In the genomic region with DNA sequence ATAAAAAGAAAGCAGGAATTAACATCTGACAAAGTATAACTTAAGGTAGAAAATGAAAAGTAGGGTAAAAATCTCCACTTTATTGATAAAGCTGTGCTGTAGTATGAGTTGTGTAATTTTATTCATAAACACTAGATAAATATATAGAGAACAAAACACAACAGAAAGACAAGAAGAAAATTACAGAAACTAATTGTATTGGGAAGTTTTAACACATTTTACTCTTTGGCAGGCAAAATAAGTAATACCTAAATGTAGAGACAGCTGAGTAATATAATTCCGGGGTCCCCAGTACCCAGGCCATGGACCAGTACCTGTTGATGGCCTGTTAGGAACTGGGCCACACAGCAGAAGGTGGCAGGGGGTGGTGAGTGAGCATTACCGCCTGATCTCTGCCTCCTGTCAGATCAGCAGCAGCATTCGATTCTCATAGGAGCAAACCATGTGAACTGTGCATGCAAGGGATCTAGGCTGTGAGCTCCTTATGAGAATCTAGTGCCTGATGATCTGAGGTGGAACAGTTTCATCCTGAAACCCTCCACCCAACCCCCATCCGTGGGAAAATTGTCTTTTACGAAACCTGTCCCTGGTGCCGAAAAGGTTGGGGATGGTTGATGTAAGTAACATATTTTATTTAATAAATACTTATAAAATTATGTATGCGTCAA, we compare ENCODE assay signal across 1 cellular context.
A peak's percentile ranks its signal among the peaks of the same experiment; 100 is the strongest.
TF ChIP-seq lines count a peak whose summit lies in the region.

No MANE protein-coding gene starts in this region.

TF ChIP-seq in GM12878, 131 proteins besides CTCF, POLR2A, EP300 and RAD21 (continued from another document and continues in another):
- TF ChIP-seq CUX1 (IDR thresholded peaks at IDR 0.05; ENCODE audit: insufficient replicate concordance, low read depth, low read length) (peak; percentile 91), IKZF2 (IDR thresholded peaks at IDR 0.05) (peak; percentile 80 to 83), SMAD1 (IDR thresholded peaks at IDR 0.05; ENCODE audit: low read depth, partially characterized antibody) (peak; percentile 94), WRNIP1 (IDR thresholded peaks at IDR 0.05; ENCODE audit: borderline replicate concordance, low read depth, low read length) (0 out of 2 replicates have a peak, but pooled peaks have one; percentile 73), MXI1 (IDR thresholded peaks at IDR 0.05; ENCODE audit: low read depth, low read length) (no peak), ZNF622 (IDR thresholded peaks at IDR 0.05) (no peak), TBL1XR1 (IDR thresholded peaks at IDR 0.05; ENCODE audit: low read depth, low read length) (no peak), NBN (IDR thresholded peaks at IDR 0.05) (peak; percentile 80), ATF7 (IDR thresholded peaks at IDR 0.05; ENCODE audit: low read depth) (peak; percentile 56), SUZ12 (IDR thresholded peaks at IDR 0.05; ENCODE audit: unreplicated experiment) (no peak), NR2C1 (IDR thresholded peaks at IDR 0.05) (no peak), ZBTB4 (CRISPR knock-in tag; IDR thresholded peaks at IDR 0.05) (no peak), NFXL1 (IDR thresholded peaks at IDR 0.05; ENCODE audit: borderline replicate concordance) (no peak), RELB (IDR thresholded peaks at IDR 0.05; ENCODE audit: low read depth) (no peak), MLLT1 (IDR thresholded peaks at IDR 0.05) (peak; percentile 98), SMC3 (IDR thresholded peaks at IDR 0.05; ENCODE audit: borderline replicate concordance, low read length) (no peak), RBBP5 (conservative IDR thresholded peaks at IDR 0.05) (no peak), SIX5 (IDR thresholded peaks at IDR 0.05; ENCODE audit: low read depth, low read length, severe bottlenecking) (no peak), YY1 (IDR thresholded peaks at IDR 0.05; ENCODE audit: low read depth, low read length) (peak; percentile 39; the same call in 1 of the 2 replicates), IRF4 (IDR thresholded peaks at IDR 0.05; ENCODE audit: low read depth, low read length) (peak; percentile 79), TAF1 (IDR thresholded peaks at IDR 0.05; ENCODE audit: borderline replicate concordance, low read depth, low read length) (peak; percentile 62; the same call in 1 of the 2 replicates), FOS (IDR thresholded peaks at IDR 0.05; ENCODE audit: borderline replicate concordance, extremely low read depth, insufficient read length) (no peak), CREM (IDR thresholded peaks at IDR 0.05; ENCODE audit: low read depth) (no peak), BACH1 (IDR thresholded peaks at IDR 0.05; ENCODE audit: borderline replicate concordance) (peak; percentile 71), KDM1A (IDR thresholded peaks at IDR 0.05; ENCODE audit: borderline replicate concordance) (no peak), RCOR1 (conservative IDR thresholded peaks at IDR 0.05; ENCODE audit: low read depth, low read length) (no peak), SREBF2 (IDR thresholded peaks at IDR 0.05; ENCODE audit: low read length) (no peak), SMARCA5 (IDR thresholded peaks at IDR 0.05) (peak; percentile 55; the same call in 1 of the 2 replicates), MTA2 (IDR thresholded peaks at IDR 0.05; ENCODE audit: low read depth) (peak; percentile 69; the same call in 1 of the 2 replicates), TCF3 (IDR thresholded peaks at IDR 0.05; ENCODE audit: borderline replicate concordance, insufficient read depth, low read depth, low read length) (no peak), EED (IDR thresholded peaks at IDR 0.05; ENCODE audit: low read depth) (peak; percentile 88)
- TF ChIP-seq, protein P1, sequence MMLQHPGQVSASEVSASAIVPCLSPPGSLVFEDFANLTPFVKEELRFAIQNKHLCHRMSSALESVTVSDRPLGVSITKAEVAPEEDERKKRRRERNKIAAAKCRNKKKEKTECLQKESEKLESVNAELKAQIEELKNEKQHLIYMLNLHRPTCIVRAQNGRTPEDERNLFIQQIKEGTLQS (IDR thresholded peaks at IDR 0.05; ENCODE audit: borderline replicate concordance, extremely low read depth, low read depth, low read length), result no peak
- TF ChIP-seq, protein P2, sequence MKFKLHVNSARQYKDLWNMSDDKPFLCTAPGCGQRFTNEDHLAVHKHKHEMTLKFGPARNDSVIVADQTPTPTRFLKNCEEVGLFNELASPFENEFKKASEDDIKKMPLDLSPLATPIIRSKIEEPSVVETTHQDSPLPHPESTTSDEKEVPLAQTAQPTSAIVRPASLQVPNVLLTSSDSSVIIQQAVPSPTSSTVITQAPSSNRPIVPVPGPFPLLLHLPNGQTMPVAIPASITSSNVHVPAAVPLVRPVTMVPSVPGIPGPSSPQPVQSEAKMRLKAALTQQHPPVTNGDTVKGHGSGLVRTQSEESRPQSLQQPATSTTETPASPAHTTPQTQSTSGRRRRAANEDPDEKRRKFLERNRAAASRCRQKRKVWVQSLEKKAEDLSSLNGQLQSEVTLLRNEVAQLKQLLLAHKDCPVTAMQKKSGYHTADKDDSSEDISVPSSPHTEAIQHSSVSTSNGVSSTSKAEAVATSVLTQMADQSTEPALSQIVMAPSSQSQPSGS (IDR thresholded peaks at IDR 0.05; ENCODE audit: low read length), result peak; percentile 95
- TF ChIP-seq, protein P3, sequence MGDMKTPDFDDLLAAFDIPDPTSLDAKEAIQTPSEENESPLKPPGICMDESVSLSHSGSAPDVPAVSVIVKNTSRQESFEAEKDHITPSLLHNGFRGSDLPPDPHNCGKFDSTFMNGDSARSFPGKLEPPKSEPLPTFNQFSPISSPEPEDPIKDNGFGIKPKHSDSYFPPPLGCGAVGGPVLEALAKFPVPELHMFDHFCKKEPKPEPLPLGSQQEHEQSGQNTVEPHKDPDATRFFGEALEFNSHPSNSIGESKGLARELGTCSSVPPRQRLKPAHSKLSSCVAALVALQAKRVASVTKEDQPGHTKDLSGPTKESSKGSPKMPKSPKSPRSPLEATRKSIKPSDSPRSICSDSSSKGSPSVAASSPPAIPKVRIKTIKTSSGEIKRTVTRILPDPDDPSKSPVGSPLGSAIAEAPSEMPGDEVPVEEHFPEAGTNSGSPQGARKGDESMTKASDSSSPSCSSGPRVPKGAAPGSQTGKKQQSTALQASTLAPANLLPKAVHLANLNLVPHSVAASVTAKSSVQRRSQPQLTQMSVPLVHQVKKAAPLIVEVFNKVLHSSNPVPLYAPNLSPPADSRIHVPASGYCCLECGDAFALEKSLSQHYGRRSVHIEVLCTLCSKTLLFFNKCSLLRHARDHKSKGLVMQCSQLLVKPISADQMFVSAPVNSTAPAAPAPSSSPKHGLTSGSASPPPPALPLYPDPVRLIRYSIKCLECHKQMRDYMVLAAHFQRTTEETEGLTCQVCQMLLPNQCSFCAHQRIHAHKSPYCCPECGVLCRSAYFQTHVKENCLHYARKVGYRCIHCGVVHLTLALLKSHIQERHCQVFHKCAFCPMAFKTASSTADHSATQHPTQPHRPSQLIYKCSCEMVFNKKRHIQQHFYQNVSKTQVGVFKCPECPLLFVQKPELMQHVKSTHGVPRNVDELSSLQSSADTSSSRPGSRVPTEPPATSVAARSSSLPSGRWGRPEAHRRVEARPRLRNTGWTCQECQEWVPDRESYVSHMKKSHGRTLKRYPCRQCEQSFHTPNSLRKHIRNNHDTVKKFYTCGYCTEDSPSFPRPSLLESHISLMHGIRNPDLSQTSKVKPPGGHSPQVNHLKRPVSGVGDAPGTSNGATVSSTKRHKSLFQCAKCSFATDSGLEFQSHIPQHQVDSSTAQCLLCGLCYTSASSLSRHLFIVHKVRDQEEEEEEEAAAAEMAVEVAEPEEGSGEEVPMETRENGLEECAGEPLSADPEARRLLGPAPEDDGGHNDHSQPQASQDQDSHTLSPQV (IDR thresholded peaks at IDR 0.05), result peak; percentile 61; the same call in 1 of the 2 replicates
